Comparison of ENCODE assay signal across 23 cellular contexts in the genomic region with DNA sequence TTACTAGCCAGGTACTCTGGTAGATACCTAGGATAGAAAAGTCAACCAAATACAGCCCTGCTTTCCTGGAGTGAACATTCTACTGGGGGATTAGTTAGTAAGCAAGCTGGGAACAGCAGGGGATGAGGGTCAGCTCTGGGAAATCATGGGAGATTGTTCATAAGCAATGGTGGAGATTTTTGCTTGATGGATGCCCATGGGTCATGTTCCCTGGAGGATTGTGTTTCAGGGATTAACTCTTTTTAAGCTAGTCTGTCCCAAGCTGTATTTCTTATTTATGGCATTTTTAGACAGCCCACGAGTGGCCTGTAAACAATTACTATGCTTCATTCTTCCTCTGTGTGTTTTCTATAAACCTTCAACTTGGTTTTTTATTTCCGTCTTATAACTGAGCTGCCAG. TPM values are rescaled to one million over a fixed set of nuclear protein-coding genes. Genes with fewer than 3 reads are reported as not detected.
DNase-seq lines count a peak whose midpoint lies in the region; ATAC-seq and TF ChIP-seq lines count a peak whose summit lies in the region.
"Had no signal": no experiment of that assay in that cellular context is flagged by ENCODE, and none has a peak within 500 bp of the region (broad histone marks: within the 10 kb centered on the region; RNA-seq: fewer than 3 reads in every experiment).

No MANE protein-coding gene starts in this region.

- H3K79me1 ChIP-seq in mesendoderm (ENCODE audit: low read length), result peaks cover 18% of the 10 kb centered on the region

- no peak overlapping the region for H2BK15ac ChIP-seq in mesendoderm (replicated peaks; ENCODE audit: low read depth)

- no peaks in the 10 kb centered on the region for H3K9me3 ChIP-seq in HUES48 (ENCODE audit: control insufficient read depth, insufficient read depth, low read length)
- H3K9me3 ChIP-seq: SK-N-SH had no signal

- ATAC-seq in WTC11 (no peak), HG03457 (IDR thresholded peaks at IDR 0.05; ENCODE audit: unreplicated experiment) (no peak)
- ATAC-seq: CD8-positive, alpha-beta T cell; GM12878; HCT116 had no signal

- H3K27ac Mint-ChIP-seq in WTC11 (peak overlapping the region; percentile 45; the same call in 1 of the 2 replicates), type B pancreatic cell (no peak overlapping the region)
- H3K27ac Mint-ChIP-seq: CD8-positive, alpha-beta T cell had no signal

- H2AK5ac ChIP-seq in mesendoderm (ENCODE audit: low read length), result no peak overlapping the region

- H4K8ac ChIP-seq in mesendoderm (ENCODE audit: low read depth, low read length), result no peak overlapping the region

- no peak overlapping the region for H3K9ac ChIP-seq in HUES48 (ENCODE audit: low read depth, low read length)
- no peak overlapping the region for H3K9ac ChIP-seq in mesendoderm (ENCODE audit: low read length)
- H3K9ac ChIP-seq: BLaER1 treated with 17β-estradiol and CSF1 and Interleukin-3, amounts not matched to agents 10 nM and 100 nM; SK-N-SH had no signal

- H3K4me3 ChIP-seq in HUES48 (ENCODE audit: low read depth, low read length) (no peak overlapping the region), mesendoderm (ENCODE audit: low read length) (no peak overlapping the region)
- H3K4me3 ChIP-seq: BLaER1 treated with 17β-estradiol and CSF1 and Interleukin-3, amounts not matched to agents 10 nM and 100 nM; GM12878 had no signal

- no peak overlapping the region for H2BK120ac ChIP-seq in mesendoderm (ENCODE audit: low read depth, low read length)

- intact Hi-C loops in cardiac septum (cut with DNase I), result loop anchor here (10.0 kb wide), 1 partner anchor 224 kb away; no protein-coding TSS in a partner anchor

- H3K18ac ChIP-seq in mesendoderm (ENCODE audit: low read length), result peak overlapping the region; percentile 60

- H3K27me3 Mint-ChIP-seq in WTC11 (ENCODE audit: low read depth) (no peaks in the 10 kb centered on the region), type B pancreatic cell (no peaks in the 10 kb centered on the region)

- H3K27me3 ChIP-seq in HUES48 (ENCODE audit: control insufficient read depth, insufficient read depth, low read length), result no peaks in the 10 kb centered on the region
- H3K27me3 ChIP-seq in mesendoderm (ENCODE audit: insufficient read depth, low read length, poor library complexity), result no peaks in the 10 kb centered on the region
- H3K27me3 ChIP-seq: BLaER1 treated with 17β-estradiol and CSF1 and Interleukin-3, amounts not matched to agents 10 nM and 100 nM had no signal

- DNase-seq in WTC11 (ENCODE audit: low spot score), result no peak
- DNase-seq in mesendoderm, result no peak
- DNase-seq in type B pancreatic cell (ENCODE audit: extremely low spot score, unreplicated experiment), result no peak
- DNase-seq in activated CD8-positive, alpha-beta memory T cell treated with anti-CD3 and anti-CD28 coated beads, Interleukin-2, amount 50 U/mL, for 4 hours, result no peak
- no peak for DNase-seq in cardiac septum (ENCODE audit: low spot score)
- DNase-seq: Calu3; CD8-positive, alpha-beta T cell; DMS53; EL; MM.1S; NCI-H1092; NCI-H146; NCI-H2081 treated with DMSO at 0.1 percent for 48 hours; NCI-H446 treated with DMSO at 0.1 percent for 48 hours; NCI-H748 treated with DMSO at 0.1 percent for 48 hours; OCI-M1; SHP77; SK-N-SH had no signal

- H3K4me3 Mint-ChIP-seq in WTC11, result no peak overlapping the region
- peak overlapping the region; percentile 6 for H3K4me3 Mint-ChIP-seq in type B pancreatic cell
- H3K4me3 Mint-ChIP-seq: CD8-positive, alpha-beta T cell had no signal

- H3K36me3 ChIP-seq in HUES48 (ENCODE audit: control insufficient read depth, insufficient read depth, low read length) (no peaks in the 10 kb centered on the region), mesendoderm (ENCODE audit: control insufficient read depth, insufficient read depth, low read length) (no peaks in the 10 kb centered on the region)
- H3K36me3 ChIP-seq: BLaER1 treated with 17β-estradiol and CSF1 and Interleukin-3, amounts not matched to agents 10 nM and 100 nM had no signal

- H3K4me2 ChIP-seq in mesendoderm (ENCODE audit: low read length), result no peak overlapping the region
- H3K4me2 ChIP-seq: BLaER1 treated with 17β-estradiol and CSF1 and Interleukin-3, amounts not matched to agents 10 nM and 100 nM; SK-N-SH had no signal

- H3K27ac ChIP-seq in HUES48 (ENCODE audit: low read depth, low read length), result peak overlapping the region; percentile 62
- no peak overlapping the region for H3K27ac ChIP-seq in mesendoderm (ENCODE audit: low read depth, low read length)
- H3K27ac ChIP-seq: BLaER1 treated with 17β-estradiol and CSF1 and Interleukin-3, amounts not matched to agents 10 nM and 100 nM had no signal

- H3K56ac ChIP-seq in mesendoderm (ENCODE audit: low read length), result no peak overlapping the region

- TF ChIP-seq CTCF in WTC11 (IDR thresholded peaks at IDR 0.05) (no peak), type B pancreatic cell (conservative IDR thresholded peaks at IDR 0.05) (no peak)

- POLR2A ChIA-PET in WTC11 (lab: Charles Lee), result no interaction called here

- WGBS in mesendoderm (ENCODE audit: extremely low coverage, insufficient coverage, low lambda C conversion rate), result no CpG with 5 or more reads among the region's 2 CpGs

- no peak overlapping the region for H3K23ac ChIP-seq in mesendoderm (ENCODE audit: low read length)

- H3K36me3 Mint-ChIP-seq in WTC11 (no peaks in the 10 kb centered on the region), type B pancreatic cell (peaks cover 13% of the 10 kb centered on the region)
- H3K36me3 Mint-ChIP-seq: CD8-positive, alpha-beta T cell had no signal

- H3K4me1 ChIP-seq in HUES48 (ENCODE audit: control insufficient read depth, insufficient read depth, low read length), result peaks cover 71% of the 10 kb centered on the region
- H3K4me1 ChIP-seq in mesendoderm (ENCODE audit: control insufficient read depth, low read depth, low read length), result peaks cover 19% of the 10 kb centered on the region

- H2BK5ac ChIP-seq in mesendoderm (ENCODE audit: low read length), result no peak overlapping the region

- no peak overlapping the region for H3K4ac ChIP-seq in mesendoderm (ENCODE audit: low read depth, low read length)

- no peak overlapping the region for H4K5ac ChIP-seq in mesendoderm (ENCODE audit: low read length)

- CTCF ChIA-PET in WTC11 (lab: Charles Lee), result interaction anchor here (2.9 kb wide), 1 partner anchor 12 kb away, joined by 11 read pairs; no protein-coding TSS in a partner anchor

- H3K9me3 Mint-ChIP-seq in WTC11 (no peaks in the 10 kb centered on the region), type B pancreatic cell (peaks cover 4% of the 10 kb centered on the region)
- H3K9me3 Mint-ChIP-seq: CD8-positive, alpha-beta T cell had no signal

- H3K79me2 ChIP-seq in mesendoderm (ENCODE audit: control insufficient read depth, insufficient read depth, low read length), result peaks cover 59% of the 10 kb centered on the region

- H3K4me1 Mint-ChIP-seq in WTC11, result peaks cover 73% of the 10 kb centered on the region
- peaks cover 55% of the 10 kb centered on the region for H3K4me1 Mint-ChIP-seq in type B pancreatic cell (ENCODE audit: unreplicated experiment)

TF ChIP-seq in WTC11, 78 proteins besides CTCF, POLR2A, EP300 and RAD21 (continues in another document):
- TF ChIP-seq, protein P1, sequence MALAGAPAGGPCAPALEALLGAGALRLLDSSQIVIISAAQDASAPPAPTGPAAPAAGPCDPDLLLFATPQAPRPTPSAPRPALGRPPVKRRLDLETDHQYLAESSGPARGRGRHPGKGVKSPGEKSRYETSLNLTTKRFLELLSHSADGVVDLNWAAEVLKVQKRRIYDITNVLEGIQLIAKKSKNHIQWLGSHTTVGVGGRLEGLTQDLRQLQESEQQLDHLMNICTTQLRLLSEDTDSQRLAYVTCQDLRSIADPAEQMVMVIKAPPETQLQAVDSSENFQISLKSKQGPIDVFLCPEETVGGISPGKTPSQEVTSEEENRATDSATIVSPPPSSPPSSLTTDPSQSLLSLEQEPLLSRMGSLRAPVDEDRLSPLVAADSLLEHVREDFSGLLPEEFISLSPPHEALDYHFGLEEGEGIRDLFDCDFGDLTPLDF (CRISPR knock-in tag; IDR thresholded peaks at IDR 0.05), result no peak
- TF ChIP-seq, protein P2, sequence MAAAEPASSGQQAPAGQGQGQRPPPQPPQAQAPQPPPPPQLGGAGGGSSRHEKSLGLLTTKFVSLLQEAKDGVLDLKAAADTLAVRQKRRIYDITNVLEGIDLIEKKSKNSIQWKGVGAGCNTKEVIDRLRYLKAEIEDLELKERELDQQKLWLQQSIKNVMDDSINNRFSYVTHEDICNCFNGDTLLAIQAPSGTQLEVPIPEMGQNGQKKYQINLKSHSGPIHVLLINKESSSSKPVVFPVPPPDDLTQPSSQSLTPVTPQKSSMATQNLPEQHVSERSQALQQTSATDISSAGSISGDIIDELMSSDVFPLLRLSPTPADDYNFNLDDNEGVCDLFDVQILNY (CRISPR knock-in tag; IDR thresholded peaks at IDR 0.05), result no peak
- TF ChIP-seq, protein P3, sequence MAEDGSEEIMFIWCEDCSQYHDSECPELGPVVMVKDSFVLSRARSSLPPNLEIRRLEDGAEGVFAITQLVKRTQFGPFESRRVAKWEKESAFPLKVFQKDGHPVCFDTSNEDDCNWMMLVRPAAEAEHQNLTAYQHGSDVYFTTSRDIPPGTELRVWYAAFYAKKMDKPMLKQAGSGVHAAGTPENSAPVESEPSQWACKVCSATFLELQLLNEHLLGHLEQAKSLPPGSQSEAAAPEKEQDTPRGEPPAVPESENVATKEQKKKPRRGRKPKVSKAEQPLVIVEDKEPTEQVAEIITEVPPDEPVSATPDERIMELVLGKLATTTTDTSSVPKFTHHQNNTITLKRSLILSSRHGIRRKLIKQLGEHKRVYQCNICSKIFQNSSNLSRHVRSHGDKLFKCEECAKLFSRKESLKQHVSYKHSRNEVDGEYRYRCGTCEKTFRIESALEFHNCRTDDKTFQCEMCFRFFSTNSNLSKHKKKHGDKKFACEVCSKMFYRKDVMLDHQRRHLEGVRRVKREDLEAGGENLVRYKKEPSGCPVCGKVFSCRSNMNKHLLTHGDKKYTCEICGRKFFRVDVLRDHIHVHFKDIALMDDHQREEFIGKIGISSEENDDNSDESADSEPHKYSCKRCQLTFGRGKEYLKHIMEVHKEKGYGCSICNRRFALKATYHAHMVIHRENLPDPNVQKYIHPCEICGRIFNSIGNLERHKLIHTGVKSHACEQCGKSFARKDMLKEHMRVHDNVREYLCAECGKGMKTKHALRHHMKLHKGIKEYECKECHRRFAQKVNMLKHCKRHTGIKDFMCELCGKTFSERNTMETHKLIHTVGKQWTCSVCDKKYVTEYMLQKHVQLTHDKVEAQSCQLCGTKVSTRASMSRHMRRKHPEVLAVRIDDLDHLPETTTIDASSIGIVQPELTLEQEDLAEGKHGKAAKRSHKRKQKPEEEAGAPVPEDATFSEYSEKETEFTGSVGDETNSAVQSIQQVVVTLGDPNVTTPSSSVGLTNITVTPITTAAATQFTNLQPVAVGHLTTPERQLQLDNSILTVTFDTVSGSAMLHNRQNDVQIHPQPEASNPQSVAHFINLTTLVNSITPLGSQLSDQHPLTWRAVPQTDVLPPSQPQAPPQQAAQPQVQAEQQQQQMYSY (CRISPR knock-in tag; IDR thresholded peaks at IDR 0.05), result no peak
- TF ChIP-seq SMAD3 (CRISPR knock-in tag; IDR thresholded peaks at IDR 0.05; ENCODE audit: borderline replicate concordance), result no peak

RNA-seq across cellular contexts. Expression of a gene that starts 18.9 kb away (rescaled TPM):
- 26.3 to 34.4 TPM (median 34.4 TPM) in 3 replicates for total RNA-seq in WTC11 (2021)
- 40.3 TPM for polyA plus RNA-seq in mesendoderm (2013, experiment 1 of 2)
- 39.6 TPM for polyA plus RNA-seq in mesendoderm (2013, experiment 2 of 2)
- total RNA-seq in type B pancreatic cell (ENCODE audit: low replicate concordance), result 9.6 and 44.6 TPM in 2 replicates
- 2.9 TPM for total RNA-seq in cardiac septum
- polyA plus RNA-seq: GM12878 had no signal
